Comparison of ENCODE assay signal across 12 cellular contexts in genomic region chr12:64729909-64730584, GRCh38. TPM values are rescaled to one million over a fixed set of nuclear protein-coding genes. Genes with fewer than 3 reads are reported as not detected.
DNase-seq lines count a peak whose midpoint lies in the region; ATAC-seq lines count a peak whose summit lies in the region.
"Had no signal": no experiment of that assay in that cellular context is flagged by ENCODE, and none has a peak within 500 bp of the region (broad histone marks: within the 10 kb centered on the region; RNA-seq: fewer than 3 reads in every experiment).

No MANE protein-coding gene starts in this region.

- H3K4me3 Mint-ChIP-seq in activated T-helper 2 cell treated with anti-CD3 and anti-CD28 coated beads, Interferon-gamma antibody, Interleukin-2, Interleukin-4, amounts not matched to agents 10 μg/mL and 5 μg/mL and 100 μg/mL, durations not matched to agents 14 hours and 24 hours and 36 hours (ENCODE audit: low read depth): no peak overlapping the region

- no peaks in the 10 kb centered on the region for H3K9me3 Mint-ChIP-seq in activated T-helper 2 cell treated with anti-CD3 and anti-CD28 coated beads, Interferon-gamma antibody, Interleukin-2, Interleukin-4, amounts not matched to agents 10 μg/mL and 5 μg/mL and 100 μg/mL, durations not matched to agents 14 hours and 24 hours and 36 hours

- no peak overlapping the region for H3K4me3 ChIP-seq in skin epidermis

- intact Hi-C loops in activated T-helper 2 cell treated with anti-CD3 and anti-CD28 coated beads, Interferon-gamma antibody, Interleukin-2, Interleukin-4, amounts not matched to agents 10 μg/mL and 5 μg/mL and 100 μg/mL, durations not matched to agents 14 hours and 24 hours and 36 hours (cut with micrococcal nuclease): loop anchor here (1.0 kb wide), 1 partner anchor 29 kb away; the partner anchor contains the start of gene GNS

- DNase-seq in SKM-1 treated with dmso at 0.1 percent for 144 hours (lab: John Stamatoyannopoulos, UW; ENCODE audit: unreplicated experiment) (peak; percentile 8), SKM-1 (lab: John Stamatoyannopoulos, UW; ENCODE audit: unreplicated experiment) (no peak), NCI-H1417 treated with DMSO at 0.1 percent for 48 hours (lab: John Stamatoyannopoulos, UW) (no peak), anterior cingulate cortex (lab: John Stamatoyannopoulos, UW) (no peak), COR-L47 (lab: John Stamatoyannopoulos, UW) (no peak)
- DNase-seq in activated T-helper 2 cell treated with anti-CD3 and anti-CD28 coated beads, Interferon-gamma antibody, Interleukin-2, Interleukin-4, amounts not matched to agents 10 μg/mL and 5 μg/mL and 100 μg/mL, durations not matched to agents 14 hours and 24 hours and 36 hours (ENCODE audit: low spot score): no peak
- DNase-seq: activated CD4-positive, alpha-beta T cell treated with anti-CD3 and anti-CD28 coated beads for 48 hours; GOT3; NCI-H1048; nucleus accumbens had no signal

- peak overlapping the region in 11 of 21 experiments; percentile 19 to 73 (median 44) for H3K27ac ChIP-seq in skin epidermis

- no peaks in the 10 kb centered on the region for H3K27me3 Mint-ChIP-seq in activated T-helper 2 cell treated with anti-CD3 and anti-CD28 coated beads, Interferon-gamma antibody, Interleukin-2, Interleukin-4, amounts not matched to agents 10 μg/mL and 5 μg/mL and 100 μg/mL, durations not matched to agents 14 hours and 24 hours and 36 hours (ENCODE audit: low read depth)

- H3K4me1 Mint-ChIP-seq in activated T-helper 2 cell treated with anti-CD3 and anti-CD28 coated beads, Interferon-gamma antibody, Interleukin-2, Interleukin-4, amounts not matched to agents 10 μg/mL and 5 μg/mL and 100 μg/mL, durations not matched to agents 14 hours and 24 hours and 36 hours (ENCODE audit: low read depth): peaks cover 19% of the 10 kb centered on the region

- peaks cover 59% of the 10 kb centered on the region for H3K36me3 Mint-ChIP-seq in activated T-helper 2 cell treated with anti-CD3 and anti-CD28 coated beads, Interferon-gamma antibody, Interleukin-2, Interleukin-4, amounts not matched to agents 10 μg/mL and 5 μg/mL and 100 μg/mL, durations not matched to agents 14 hours and 24 hours and 36 hours (ENCODE audit: low read depth)

- H3K27ac Mint-ChIP-seq in activated T-helper 2 cell treated with anti-CD3 and anti-CD28 coated beads, Interferon-gamma antibody, Interleukin-2, Interleukin-4, amounts not matched to agents 10 μg/mL and 5 μg/mL and 100 μg/mL, durations not matched to agents 14 hours and 24 hours and 36 hours: peak overlapping the region; percentile 83

- peak; percentile 50 for ATAC-seq in HG03175 (IDR thresholded peaks at IDR 0.05; ENCODE audit: unreplicated experiment)

RNA-seq across cellular contexts. Expression of gene GNS, which starts 29.2 kb away (rescaled TPM):
- 33.9 and 38.2 TPM in 2 replicates for total RNA-seq in activated T-helper 2 cell treated with anti-CD3 and anti-CD28 coated beads, Interferon-gamma antibody, Interleukin-2, Interleukin-4, amounts not matched to agents 10 μg/mL and 5 μg/mL and 100 μg/mL, durations not matched to agents 14 hours and 24 hours and 36 hours
